Comparison of ENCODE assay signal across 11 cellular contexts in the genomic region with DNA sequence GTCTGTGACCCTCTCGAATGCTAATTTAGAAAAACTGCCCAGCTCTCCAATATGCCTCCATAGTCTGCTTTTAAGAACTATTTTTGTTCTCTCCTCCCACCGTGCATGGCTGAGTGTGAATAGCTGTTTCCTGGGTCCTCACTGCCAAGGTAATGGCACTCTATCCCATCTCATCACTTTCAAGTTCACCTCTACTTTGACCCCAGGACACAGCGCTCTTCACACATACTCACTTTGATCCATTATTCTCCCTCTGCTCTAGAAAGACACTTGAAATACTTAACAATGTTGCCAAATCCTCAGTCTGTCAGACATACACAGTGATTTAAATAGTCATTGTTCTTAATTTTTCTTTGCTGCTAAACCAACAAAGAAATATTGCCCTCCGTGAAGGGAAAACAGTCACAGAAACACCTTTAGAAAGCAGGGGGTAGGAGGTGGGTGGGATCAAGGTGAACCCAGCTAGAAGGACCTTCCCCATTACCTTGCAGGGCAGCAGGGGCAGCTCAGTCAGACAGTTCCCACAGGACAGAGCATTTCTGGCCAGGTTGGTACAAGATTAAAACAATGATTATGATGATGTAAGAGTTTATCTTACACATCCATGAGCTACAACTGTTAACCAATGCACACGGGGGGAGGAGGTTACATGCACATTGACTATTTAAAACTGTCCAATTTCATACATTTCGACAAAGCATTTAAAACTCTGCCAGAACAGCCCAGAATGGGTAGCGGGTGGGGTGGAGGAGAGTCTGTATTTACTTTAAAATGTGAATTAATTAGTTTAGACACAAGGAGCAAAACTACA. TPM values are rescaled to one million over a fixed set of nuclear protein-coding genes. Genes with fewer than 3 reads are reported as not detected.
DNase-seq lines count a peak whose midpoint lies in the region; ATAC-seq, FAIRE-seq and TF ChIP-seq lines count a peak whose summit lies in the region.
"Had no signal": no experiment of that assay in that cellular context is flagged by ENCODE, and none has a peak within 500 bp of the region (broad histone marks: within the 10 kb centered on the region; RNA-seq: fewer than 3 reads in every experiment).

No MANE protein-coding gene starts in this region.

- peaks cover 18% of the 10 kb centered on the region for H4K20me1 ChIP-seq in astrocyte (ENCODE audit: insufficient read depth, low read length)

- peaks cover 16% of the 10 kb centered on the region for H3K27me3 ChIP-seq in astrocyte (ENCODE audit: insufficient read depth, low read length)
- peaks cover 26% of the 10 kb centered on the region for H3K27me3 ChIP-seq in iPS-15b (ENCODE audit: control insufficient read depth, insufficient read depth, low read length)
- H3K27me3 ChIP-seq in small intestine (ENCODE audit: control insufficient read depth in 2 of 2, insufficient read depth in 2 of 2, low read length in 2 of 2): peaks cover 0 to 10% of the 10 kb centered on the region in 2 donors

- no peak for FAIRE-seq in astrocyte (lab: Jason Lieb, UNC)
- no peak for FAIRE-seq in small intestine (lab: Jason Lieb, UNC)

- TF ChIP-seq CTCF in astrocyte (IDR thresholded peaks at IDR 0.05; ENCODE audit: insufficient read depth, low read depth, low read length) (no peak), foreskin fibroblast (IDR thresholded peaks at IDR 0.05; ENCODE audit: low read depth, low read length) (no peak)

- DNase-seq in DMS79 treated with DMSO at 0.1 percent for 48 hours (lab: John Stamatoyannopoulos, UW) (peak; percentile 20), DMS79 (lab: John Stamatoyannopoulos, UW) (no peak), astrocyte (ENCODE audit: low read depth) (no peak), small intestine (peak; percentile 37), foreskin fibroblast (no peak)
- DNase-seq: activated B cell treated with CpG ODN at 0.5 μM for 24 hours, activated gamma-delta T cell treated with Interleukin-2 at 50 U/mL for 16 hours had no signal

- H3K27me3 Mint-ChIP-seq in astrocyte (ENCODE audit: low read depth, unreplicated experiment): peaks cover 9% of the 10 kb centered on the region

- H3K4me1 ChIP-seq in astrocyte (ENCODE audit: insufficient read depth, low read length) (peaks cover 19% of the 10 kb centered on the region), iPS-15b (ENCODE audit: control insufficient read depth, insufficient read depth, low read length) (peaks cover 22% of the 10 kb centered on the region), small intestine (ENCODE audit: control insufficient read depth in 2 of 2, insufficient read depth in 1 of 2, low read depth in 1 of 2, low read length in 1 of 2) (no peaks in the 10 kb centered on the region)

- peaks cover 38% of the 10 kb centered on the region for H3K79me2 ChIP-seq in astrocyte (ENCODE audit: insufficient read depth, low read length)

- H3K4me3 ChIP-seq in astrocyte (ENCODE audit: insufficient read depth, low read depth, low read length): peak overlapping the region; percentile 73
- peak overlapping the region; percentile 60 for H3K4me3 ChIP-seq in iPS-15b (ENCODE audit: low read depth, low read length)
- H3K4me3 ChIP-seq in small intestine (ENCODE audit: low read depth in 1 of 2, low read length in 2 of 2): peak overlapping the region in 1 of 2 donors; percentile 65
- H3K4me3 ChIP-seq in foreskin fibroblast (ENCODE audit: low read depth in 1 of 2, low read length in 2 of 2): no peak overlapping the region

- H3K36me3 ChIP-seq in astrocyte (ENCODE audit: insufficient read depth, low read length): no peaks in the 10 kb centered on the region
- no peaks in the 10 kb centered on the region for H3K36me3 ChIP-seq in iPS-15b (ENCODE audit: control insufficient read depth, insufficient read depth, low read length)
- H3K36me3 ChIP-seq in small intestine (ENCODE audit: control insufficient read depth in 2 of 2, insufficient read depth in 2 of 2, low read length in 2 of 2): no peaks in the 10 kb centered on the region

- peak overlapping the region; percentile 74 for H3K9ac ChIP-seq in astrocyte (ENCODE audit: low read length)
- no peak overlapping the region for H3K9ac ChIP-seq in iPS-15b (ENCODE audit: low read depth, low read length)

- H3K4me1 Mint-ChIP-seq in astrocyte (ENCODE audit: low read depth, unreplicated experiment): peaks cover 8% of the 10 kb centered on the region

- no peaks in the 10 kb centered on the region for H3K9me3 Mint-ChIP-seq in astrocyte (ENCODE audit: unreplicated experiment)
- H3K9me3 Mint-ChIP-seq: activated B cell treated with CpG ODN at 0.5 μM for 24 hours had no signal

- no peaks in the 10 kb centered on the region for H3K36me3 Mint-ChIP-seq in astrocyte (ENCODE audit: low read depth, unreplicated experiment)

- ATAC-seq in GM18907 (IDR thresholded peaks at IDR 0.05; ENCODE audit: unreplicated experiment) (no peak), GM21515 (IDR thresholded peaks at IDR 0.05; ENCODE audit: unreplicated experiment) (no peak)

- peak overlapping the region; percentile 96 for H3K4me2 ChIP-seq in astrocyte (ENCODE audit: low read length)

- no peaks in the 10 kb centered on the region for H3K9me3 ChIP-seq in astrocyte (ENCODE audit: insufficient read depth, low read depth, low read length)
- no peaks in the 10 kb centered on the region for H3K9me3 ChIP-seq in iPS-15b (ENCODE audit: control insufficient read depth, insufficient read depth, low read length)
- H3K9me3 ChIP-seq in small intestine (ENCODE audit: control insufficient read depth, low read depth): no peaks in the 10 kb centered on the region

- WGBS in small intestine, 3 donors: 20 to 60% (median 34%) methylated on average over 7 of the region's 7 CpGs

- H2AFZ ChIP-seq in astrocyte (ENCODE audit: low read depth, low read length): no peak overlapping the region

- no peak overlapping the region for H3K4me3 Mint-ChIP-seq in astrocyte (ENCODE audit: unreplicated experiment)
- H3K4me3 Mint-ChIP-seq: activated B cell treated with CpG ODN at 0.5 μM for 24 hours had no signal

- H3K27ac Mint-ChIP-seq in astrocyte (ENCODE audit: unreplicated experiment): no peak overlapping the region
- H3K27ac Mint-ChIP-seq: activated B cell treated with CpG ODN at 0.5 μM for 24 hours had no signal

- H3K27ac ChIP-seq in astrocyte (ENCODE audit: low read depth, low read length): no peak overlapping the region
- no peak overlapping the region for H3K27ac ChIP-seq in small intestine (ENCODE audit: low read depth in 1 of 2, low read length in 1 of 2)
- H3K27ac ChIP-seq: 22Rv1 had no signal

RNA-seq across cellular contexts. Expression of gene SLC22A23, which starts 2.4 kb away (rescaled TPM):
- 3.7 and 5.7 TPM in 2 replicates for total RNA-seq in astrocyte
- 10 to 100 TPM in 2 of 3 donors, 1 to 10 TPM in 1; 9.5 to 17.9 (median 12.2) TPM for polyA plus RNA-seq in small intestine

Comparison
In these comparisons a context has a peak if more than half of its experiments do, and no peak if none do; other contexts are left out.
1. DNase-seq: peak in DMS79 treated with DMSO at 0.1 percent for 48 hours (single experiment) and small intestine (single experiment); none in DMS79 (single experiment), astrocyte (single experiment) and foreskin fibroblast (0 of 2).
2. H3K4me3 ChIP-seq: peak in astrocyte (single experiment) and iPS-15b (single experiment); none in foreskin fibroblast (0 of 2).